Comparison of ENCODE assay signal across 8 cellular contexts in the genomic region with DNA sequence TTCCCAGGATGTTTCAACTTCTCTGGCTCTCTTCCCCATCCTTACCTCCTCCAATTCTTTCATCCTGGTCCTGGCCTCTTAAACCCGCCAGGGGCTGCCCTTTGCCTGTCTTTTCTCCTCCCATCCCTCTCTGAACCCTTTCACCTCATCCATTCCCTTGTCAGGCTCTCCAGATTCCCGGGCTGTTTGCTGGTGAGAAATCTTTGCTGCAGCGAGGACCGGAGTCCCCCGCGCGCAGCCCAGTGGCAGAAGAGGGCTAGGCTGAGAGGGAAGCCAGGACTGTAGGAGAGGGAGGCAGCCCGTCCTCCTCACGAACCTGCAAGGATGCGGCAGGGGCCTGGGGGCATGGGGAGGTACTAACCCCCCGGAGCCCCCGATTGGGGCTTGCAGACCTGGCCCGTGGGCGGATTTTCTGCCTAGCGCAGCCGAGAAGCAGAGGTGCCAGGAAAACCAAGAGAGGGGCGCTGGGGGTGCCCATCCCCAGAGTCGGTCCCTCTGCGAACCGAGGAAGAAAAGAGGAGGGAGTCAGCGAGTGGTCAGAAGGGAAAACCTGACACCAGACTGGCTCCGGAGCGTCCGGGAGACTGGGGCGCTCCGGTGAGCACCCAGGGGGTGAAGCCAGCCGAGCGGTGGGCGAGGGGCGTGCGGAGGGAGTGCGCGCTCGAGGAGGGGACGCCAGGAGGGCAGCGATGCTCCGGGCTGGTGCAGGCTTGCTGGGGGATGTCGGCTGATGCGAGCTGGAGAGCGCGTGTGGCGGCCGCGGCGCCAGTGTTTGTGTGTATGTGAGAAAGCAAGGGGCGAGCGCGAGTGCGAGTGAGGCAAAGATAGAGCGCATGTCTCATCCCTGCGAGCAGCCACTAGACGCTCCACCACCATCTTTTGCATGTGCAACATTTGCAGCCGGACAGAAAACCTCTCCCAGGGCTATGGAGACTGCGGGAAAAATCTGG. TPM values are rescaled to one million over a fixed set of nuclear protein-coding genes. Genes with fewer than 3 reads are reported as not detected.
DNase-seq lines count a peak whose midpoint lies in the region; ATAC-seq, FAIRE-seq and TF ChIP-seq lines count a peak whose summit lies in the region.

Gene GRIA4, plus strand, starts transcription at position 242 of the 950 bp plus-strand sequence. CDS start 925 bp downstream, outside the sequence.

- ATAC-seq in CD4-positive, CD25-positive, alpha-beta regulatory T cell (ENCODE audit: low read depth in 2 of 2) = peak; percentile 11 to 38
- no peak for ATAC-seq in HG03457 (IDR thresholded peaks at IDR 0.05; ENCODE audit: unreplicated experiment)

- no peaks in the 10 kb centered on the region for H3K79me2 ChIP-seq in MM.1S (ENCODE audit: low read length)
- no peaks in the 10 kb centered on the region for H3K79me2 ChIP-seq in parathyroid adenoma

- H3K9me3 ChIP-seq in CD4-positive, CD25-positive, alpha-beta regulatory T cell (ENCODE audit: control insufficient read depth in 2 of 2, low read length in 2 of 2) = no peaks in the 10 kb centered on the region
- H3K9me3 ChIP-seq in MM.1S (replicated peaks; ENCODE audit: insufficient read depth, low read length) = no peaks in the 10 kb centered on the region
- no peaks in the 10 kb centered on the region for H3K9me3 ChIP-seq in adipocyte (ENCODE audit: control insufficient read depth, low read length)
- no peaks in the 10 kb centered on the region for H3K9me3 ChIP-seq in parathyroid adenoma (ENCODE audit: control insufficient read depth, low read length)

- H3F3A ChIP-seq in MM.1S (ENCODE audit: insufficient read depth, low read length) = no peaks in the 10 kb centered on the region

- H3K36me3 ChIP-seq in CD4-positive, CD25-positive, alpha-beta regulatory T cell (ENCODE audit: control insufficient read depth, insufficient read depth, low read length) = no peaks in the 10 kb centered on the region
- H3K36me3 ChIP-seq in MM.1S (replicated peaks; ENCODE audit: insufficient read depth, low read length) (no peaks in the 10 kb centered on the region), adipocyte (ENCODE audit: control insufficient read depth, insufficient read depth, low read length, severe bottlenecking) (no peaks in the 10 kb centered on the region), parathyroid adenoma (ENCODE audit: control insufficient read depth, insufficient read depth, low read length) (no peaks in the 10 kb centered on the region)

- H4K20me1 ChIP-seq in MM.1S (ENCODE audit: insufficient read depth, low read length) = no peaks in the 10 kb centered on the region

- H3K4me1 ChIP-seq in CD4-positive, CD25-positive, alpha-beta regulatory T cell (ENCODE audit: control insufficient read depth, insufficient read depth, low read length, poor library complexity, severe bottlenecking) = no peaks in the 10 kb centered on the region
- H3K4me1 ChIP-seq in MM.1S (ENCODE audit: low read length) = no peaks in the 10 kb centered on the region
- H3K4me1 ChIP-seq in adipocyte (ENCODE audit: control insufficient read depth, insufficient read depth, low read length) = peaks cover 11% of the 10 kb centered on the region
- no peaks in the 10 kb centered on the region for H3K4me1 ChIP-seq in parathyroid adenoma

- peak within 1 kb of the TSS in 3 of 4 donors; percentile 58 to 77 (median 73) for H3K4me3 Mint-ChIP-seq in CD4-positive, CD25-positive, alpha-beta regulatory T cell

- FAIRE-seq in GM12891 (lab: Jason Lieb, UNC) = no peak

- intact Hi-C loops in cardiac septum (cut with DNase I) = no loop called here

- H3K4me3 ChIP-seq in CD4-positive, CD25-positive, alpha-beta regulatory T cell (ENCODE audit: low read depth, low read length) = no peak within 1 kb of the TSS
- H3K4me3 ChIP-seq in MM.1S (ENCODE audit: low read length) (peak within 1 kb of the TSS; percentile 65), adipocyte (ENCODE audit: low read length) (peak within 1 kb of the TSS; percentile 72), parathyroid adenoma (ENCODE audit: low read depth, low read length) (peak within 1 kb of the TSS; percentile 20)

- H3K9me2 ChIP-seq in MM.1S (replicated peaks; ENCODE audit: insufficient read depth, low read length) = no peaks in the 10 kb centered on the region

- no peak for TF ChIP-seq POLR2A in GM12891 (IDR thresholded peaks at IDR 0.05; ENCODE audit: low read depth, low read length)

- H3K4me2 ChIP-seq in MM.1S (ENCODE audit: low read depth, low read length) (peak within 1 kb of the TSS; percentile 98), parathyroid adenoma (ENCODE audit: low read length) (peak within 1 kb of the TSS; percentile 49)

- TF ChIP-seq CTCF in MM.1S (IDR thresholded peaks at IDR 0.05; ENCODE audit: low read length) (no peak), parathyroid adenoma (IDR thresholded peaks at IDR 0.05) (no peak)

- no peak for DNase-seq in CD4-positive, CD25-positive, alpha-beta regulatory T cell
- DNase-seq in MM.1S (peak; percentile 70), adipocyte (ENCODE audit: low read depth) (peak; percentile 72), cardiac septum (ENCODE audit: low spot score) (peak; percentile 70), GM12891 (ENCODE audit: insufficient read length, low spot score) (no peak), NCI-H226 (no peak)

- H3K27ac Mint-ChIP-seq in CD4-positive, CD25-positive, alpha-beta regulatory T cell = no peak within 1 kb of the TSS

- peaks cover 0 to 7% (median 0%) of the 10 kb centered on the region in 7 donors for H3K9me3 Mint-ChIP-seq in CD4-positive, CD25-positive, alpha-beta regulatory T cell

- H3K27ac ChIP-seq in CD4-positive, CD25-positive, alpha-beta regulatory T cell (ENCODE audit: insufficient read depth, low read length, poor library complexity, severe bottlenecking) = no peak within 1 kb of the TSS
- H3K27ac ChIP-seq in MM.1S (ENCODE audit: low read length) = no peak within 1 kb of the TSS
- no peak within 1 kb of the TSS for H3K27ac ChIP-seq in parathyroid adenoma

- peaks cover 0 to 25% (median 4%) of the 10 kb centered on the region in 4 donors for H3K4me1 Mint-ChIP-seq in CD4-positive, CD25-positive, alpha-beta regulatory T cell

- peaks cover 19% of the 10 kb centered on the region for H3K27me3 ChIP-seq in CD4-positive, CD25-positive, alpha-beta regulatory T cell (ENCODE audit: control insufficient read depth, insufficient read depth, low read length)
- no peaks in the 10 kb centered on the region for H3K27me3 ChIP-seq in MM.1S (replicated peaks; ENCODE audit: insufficient read depth, low read length)
- H3K27me3 ChIP-seq in adipocyte (replicated peaks; ENCODE audit: control insufficient read depth, insufficient read depth, low read length) = peaks cover 44% of the 10 kb centered on the region
- no peaks in the 10 kb centered on the region for H3K27me3 ChIP-seq in parathyroid adenoma (ENCODE audit: control insufficient read depth, insufficient read depth, low read length)

- H3K27me3 Mint-ChIP-seq in CD4-positive, CD25-positive, alpha-beta regulatory T cell = peaks cover 34% of the 10 kb centered on the region

- H3K9ac ChIP-seq in MM.1S (ENCODE audit: low read length) (no peak within 1 kb of the TSS; the same call in 1 of the 2 replicates), adipocyte (ENCODE audit: low read length) (no peak within 1 kb of the TSS), parathyroid adenoma (no peak within 1 kb of the TSS)

- H3K36me3 Mint-ChIP-seq in CD4-positive, CD25-positive, alpha-beta regulatory T cell = no peaks in the 10 kb centered on the region

- peak within 1 kb of the TSS; percentile 91 for H2AFZ ChIP-seq in MM.1S (ENCODE audit: low read length)
- no peak within 1 kb of the TSS for H2AFZ ChIP-seq in parathyroid adenoma

TF ChIP-seq in GM12891, 5 proteins besides CTCF, POLR2A, EP300 and RAD21:
- no peak for TF ChIP-seq SPI1 (IDR thresholded peaks at IDR 0.05; ENCODE audit: low read depth, low read length)
- no peak for TF ChIP-seq POLR2AphosphoS5 (IDR thresholded peaks at IDR 0.05; ENCODE audit: low read depth, low read length)
- TF ChIP-seq POU2F2 (IDR thresholded peaks at IDR 0.05; ENCODE audit: low read depth, low read length) = no peak
- TF ChIP-seq TAF1 (IDR thresholded peaks at IDR 0.05; ENCODE audit: low read depth, low read length) = no peak
- no peak for TF ChIP-seq PAX5 (IDR thresholded peaks at IDR 0.05; ENCODE audit: insufficient read depth, low read length, severe bottlenecking)

RNA-seq across cellular contexts. Expression of gene GRIA4, which starts in this region (rescaled TPM):
- not detected for total RNA-seq in CD4-positive, CD25-positive, alpha-beta regulatory T cell
- polyA plus RNA-seq in CD4-positive, CD25-positive, alpha-beta regulatory T cell = not detected
- total RNA-seq in cardiac septum = 0.43 TPM
- polyA plus RNA-seq in GM12891 (2012; ENCODE audit: low read depth, missing spikeins) = not detected

Comparison
In these comparisons a context has a peak if more than half of its experiments do, and no peak if none do; other contexts are left out.
1. Peak in ATAC-seq in CD4-positive, CD25-positive, alpha-beta regulatory T cell; RNA of the gene not detected or under 1 TPM.
2. Peak in DNase-seq in cardiac septum; RNA of the gene not detected or under 1 TPM.
3. DNase-seq: peak in MM.1S (single experiment) and adipocyte (single experiment); none in CD4-positive, CD25-positive, alpha-beta regulatory T cell (0 of 3), GM12891 (single experiment) and NCI-H226 (single experiment).